In genomic region chr9:72951043-72951442, GRCh38 we compare ENCODE assay signal across 13 cellular contexts. TPM values are rescaled to one million over a fixed set of nuclear protein-coding genes. Genes with fewer than 3 reads are reported as not detected.
DNase-seq lines count a peak whose midpoint lies in the region; ATAC-seq and TF ChIP-seq lines count a peak whose summit lies in the region.
"Had no signal": no experiment of that assay in that cellular context is flagged by ENCODE, and none has a peak within 500 bp of the region (broad histone marks: within the 10 kb centered on the region; RNA-seq: fewer than 3 reads in every experiment).

No MANE protein-coding gene starts in this region.

- H3K4me3 ChIP-seq in Loucy (ENCODE audit: low read length, poor library complexity, severe bottlenecking) (peak overlapping the region; percentile 69), colonic mucosa (peak overlapping the region; percentile 4), mucosa of rectum (ENCODE audit: low read length in 2 of 2) (peak overlapping the region; percentile 72 to 79), thoracic aorta (peak overlapping the region; percentile 76), lower leg skin (ENCODE audit: low read depth, poor library complexity, severe bottlenecking) (no peak overlapping the region)
- H3K4me3 ChIP-seq: lung had no signal

- no peaks in the 10 kb centered on the region for H3K9me2 ChIP-seq in Loucy (replicated peaks; ENCODE audit: low read depth, low read length)

- no peak for TF ChIP-seq CTCF in Loucy (conservative IDR thresholded peaks at IDR 0.05; ENCODE audit: low read length)
- TF ChIP-seq CTCF in colonic mucosa (IDR thresholded peaks at IDR 0.05) = no peak
- TF ChIP-seq CTCF in thoracic aorta (IDR thresholded peaks at IDR 0.05) = no peak
- TF ChIP-seq CTCF in lower leg skin (IDR thresholded peaks at IDR 0.05) = no peak

- TF ChIP-seq POLR2A in lower leg skin (IDR thresholded peaks at IDR 0.05) = no peak

- intact Hi-C loops in colonic mucosa (cut with DNase I) (loop anchor here (10.0 kb wide), 1 partner anchor 76 kb away; no protein-coding TSS in a partner anchor), lower leg skin (cut with DNase I; ENCODE audit: low total_unique reads) (no loop called here)

- peak overlapping the region; percentile 53; the same call in 1 of the 2 replicates for H2AFZ ChIP-seq in Loucy (ENCODE audit: low read length)

- no peaks in the 10 kb centered on the region for H4K20me1 ChIP-seq in Loucy (ENCODE audit: insufficient read depth, low read length, poor library complexity, severe bottlenecking)

- H3K27ac ChIP-seq in colonic mucosa (peak overlapping the region; percentile 39), mucosa of rectum (ENCODE audit: low read depth in 2 of 2, low read length in 2 of 2) (peak overlapping the region; percentile 11 to 73), thoracic aorta (peak overlapping the region; percentile 62 to 90)

- 60 to 61% methylated on average over 4 of the region's 4 CpGs for WGBS in lower leg skin, 2 donors

- H3F3A ChIP-seq in Loucy (ENCODE audit: low read depth) = no peaks in the 10 kb centered on the region

- no peaks in the 10 kb centered on the region for H3K79me2 ChIP-seq in Loucy (ENCODE audit: insufficient read depth, low read length)

- H3K4me2 ChIP-seq in Loucy (ENCODE audit: low read depth, low read length, poor library complexity, severe bottlenecking) = peak overlapping the region; percentile 68

- DNase-seq in colonic mucosa (no peak), thoracic aorta (ENCODE audit: low spot score) (no peak), hippocampal formation (lab: John Stamatoyannopoulos, UW) (no peak), lower leg skin (ENCODE audit: low spot score in 2 of 2) (no peak)
- no peak for DNase-seq in activated naive CD4-positive, alpha-beta T cell treated with Interleukin-2 at 50 U/mL for 16 hours
- DNase-seq: activated T-cell treated with anti-CD3 and anti-CD28 coated beads, Interleukin-2, amount 50 U/mL, for 4 hours; amniotic stem cell; CD8-positive, alpha-beta T cell; posterior cingulate gyrus had no signal

- H3K9ac ChIP-seq in Loucy (ENCODE audit: low read depth, low read length, poor library complexity, severe bottlenecking) (peak overlapping the region; percentile 65), colonic mucosa (ENCODE audit: low read depth in 2 of 2, low read length in 2 of 2) (peak overlapping the region in 1 of 2 donors; percentile 74), mucosa of rectum (ENCODE audit: low read depth in 1 of 2, low read length in 2 of 2) (peak overlapping the region in 1 of 2 donors; percentile 34)

- H3K36me3 ChIP-seq in Loucy (ENCODE audit: insufficient read depth, low read length) (no peaks in the 10 kb centered on the region), colonic mucosa (no peaks in the 10 kb centered on the region), mucosa of rectum (ENCODE audit: control insufficient read depth in 2 of 2, insufficient read depth in 2 of 2, low read length in 2 of 2) (no peaks in the 10 kb centered on the region), thoracic aorta (no peaks in the 10 kb centered on the region)

- H3K9me3 ChIP-seq in Loucy (ENCODE audit: insufficient read depth, low read depth, low read length) = no peaks in the 10 kb centered on the region
- no peaks in the 10 kb centered on the region for H3K9me3 ChIP-seq in colonic mucosa
- H3K9me3 ChIP-seq in mucosa of rectum (ENCODE audit: control insufficient read depth in 2 of 2, low read length in 2 of 2) = no peaks in the 10 kb centered on the region
- H3K9me3 ChIP-seq in thoracic aorta = no peaks in the 10 kb centered on the region

- ATAC-seq in thoracic aorta (ENCODE audit: insufficient number of reproducible peaks, low FRiP score, low read depth) = no peak
- no peak for ATAC-seq in GM21717 (IDR thresholded peaks at IDR 0.05; ENCODE audit: unreplicated experiment)
- ATAC-seq: activated T-cell treated with anti-CD3 and anti-CD28 coated beads, Interleukin-2, amount 50 U/mL, for 4 hours; CD8-positive, alpha-beta T cell had no signal

- no peaks in the 10 kb centered on the region for H3K27me3 ChIP-seq in Loucy (ENCODE audit: insufficient read depth, low read length, poor library complexity, severe bottlenecking)
- no peaks in the 10 kb centered on the region for H3K27me3 ChIP-seq in colonic mucosa
- H3K27me3 ChIP-seq in mucosa of rectum (ENCODE audit: control insufficient read depth in 2 of 2, insufficient read depth in 2 of 2, low read length in 2 of 2) = no peaks in the 10 kb centered on the region
- no peaks in the 10 kb centered on the region for H3K27me3 ChIP-seq in thoracic aorta (replicated peaks; ENCODE audit: insufficient read depth)

- H3K4me1 ChIP-seq in Loucy (ENCODE audit: insufficient read depth, low read length, poor library complexity, severe bottlenecking) (peaks cover 39% of the 10 kb centered on the region), colonic mucosa (peaks cover 15% of the 10 kb centered on the region), mucosa of rectum (ENCODE audit: control insufficient read depth in 2 of 2, insufficient read depth in 2 of 2, low read length in 2 of 2) (peaks cover 12 to 35% of the 10 kb centered on the region in 2 donors), thoracic aorta (ENCODE audit: control insufficient read depth in 1 of 2, low read depth in 2 of 2) (peaks cover 21 to 42% of the 10 kb centered on the region in 2 donors)

RNA-seq across cellular contexts. Expression of gene ALDH1A1, which starts 1.8 kb away (rescaled TPM):
- total RNA-seq in colonic mucosa = 100 to 1,000 TPM in 1 of 2 donors, 10 to 100 TPM in 1; 61.3 to 102 TPM
- total RNA-seq in thoracic aorta = 100 to 1,000 TPM; 101 to 196 TPM
- 10 to 100 TPM in 2 of 4 donors, 1 to 10 TPM in 2; 8.8 to 18.5 (median 13.1) TPM for total RNA-seq in lower leg skin
- total RNA-seq: CD8-positive, alpha-beta T cell had no signal
